ENCODE assay signal across 8 cellular contexts in genomic region chrX:46791927-46792825, GRCh38. TPM values are rescaled to one million over a fixed set of nuclear protein-coding genes. Genes with fewer than 3 reads are reported as not detected.
DNase-seq lines count a peak whose midpoint lies in the region; ATAC-seq, FAIRE-seq and TF ChIP-seq lines count a peak whose summit lies in the region.

No MANE protein-coding gene starts in this region.

- peak overlapping the region; percentile 89 for H3K27ac ChIP-seq in fibroblast of lung (ENCODE audit: insufficient read depth, low read length)
- H3K27ac ChIP-seq in smooth muscle cell (ENCODE audit: low read depth) = peak overlapping the region; percentile 95
- no peak overlapping the region for H3K27ac ChIP-seq in colonic mucosa
- no peak overlapping the region for H3K27ac ChIP-seq in dorsolateral prefrontal cortex

- peak overlapping the region in 1 of 3 donors; percentile 21 for H3K4me3 Mint-ChIP-seq in T-cell

- H3K4me2 ChIP-seq in fibroblast of lung (ENCODE audit: extremely low read depth, insufficient read depth, low read length) = peak overlapping the region; percentile 64
- H3K4me2 ChIP-seq in smooth muscle cell = peak overlapping the region; percentile 63

- no peak for TF ChIP-seq CTCF in fibroblast of lung (conservative IDR thresholded peaks at IDR 0.05 in 1 of 2, IDR thresholded peaks at IDR 0.05 in 1 of 2; ENCODE audit: low read depth in 1 of 2, low read length in 2 of 2)
- no peak for TF ChIP-seq CTCF in smooth muscle cell (IDR thresholded peaks at IDR 0.05; ENCODE audit: borderline replicate concordance, insufficient read depth, poor library complexity, severe bottlenecking)
- TF ChIP-seq CTCF in colonic mucosa (IDR thresholded peaks at IDR 0.05) = no peak
- no peak for TF ChIP-seq CTCF in dorsolateral prefrontal cortex (IDR thresholded peaks at IDR 0.05 in 54 of 56, conservative IDR thresholded peaks at IDR 0.05 in 2 of 56; ENCODE audit: low read depth in 1 of 56, partially characterized antibody in 56 of 56)

- no peaks in the 10 kb centered on the region for H3K36me3 Mint-ChIP-seq in T-cell

- peaks cover 5% of the 10 kb centered on the region for H3K4me1 ChIP-seq in fibroblast of lung (ENCODE audit: control insufficient read depth, extremely low read depth, insufficient read depth, low read length)
- H3K4me1 ChIP-seq in smooth muscle cell (ENCODE audit: low read depth) = peaks cover 3% of the 10 kb centered on the region
- H3K4me1 ChIP-seq in colonic mucosa = no peaks in the 10 kb centered on the region

- 35% methylated on average over 7 of the region's 7 CpGs for WGBS in smooth muscle cell (ENCODE audit: low lambda C conversion rate)

- peaks cover 4% of the 10 kb centered on the region for H3F3A ChIP-seq in smooth muscle cell (ENCODE audit: low read depth)

- no peaks in the 10 kb centered on the region for H4K20me1 ChIP-seq in fibroblast of lung (ENCODE audit: control insufficient read depth, extremely low read depth, insufficient read depth, low read length)
- no peaks in the 10 kb centered on the region for H4K20me1 ChIP-seq in smooth muscle cell (ENCODE audit: low read depth)

- H3K79me2 ChIP-seq in fibroblast of lung (ENCODE audit: control insufficient read depth, insufficient read depth, low read length) = no peaks in the 10 kb centered on the region
- no peaks in the 10 kb centered on the region for H3K79me2 ChIP-seq in smooth muscle cell (ENCODE audit: low read depth)

- no peaks in the 10 kb centered on the region for H3K27me3 Mint-ChIP-seq in T-cell

- CTCF ChIA-PET in T-cell (lab: Charles Lee) = no interaction called here

- H3K36me3 ChIP-seq in fibroblast of lung (ENCODE audit: control insufficient read depth, insufficient read depth, low read length) = no peaks in the 10 kb centered on the region
- no peaks in the 10 kb centered on the region for H3K36me3 ChIP-seq in smooth muscle cell (ENCODE audit: low read depth)
- no peaks in the 10 kb centered on the region for H3K36me3 ChIP-seq in colonic mucosa

- no peak overlapping the region for H2AFZ ChIP-seq in fibroblast of lung (ENCODE audit: low read length)
- no peak overlapping the region for H2AFZ ChIP-seq in smooth muscle cell (ENCODE audit: low read depth)

- no peak overlapping the region for H3K9ac ChIP-seq in fibroblast of lung (ENCODE audit: insufficient read depth, low read length)
- H3K9ac ChIP-seq in smooth muscle cell (ENCODE audit: low read depth) = peak overlapping the region; percentile 70
- H3K9ac ChIP-seq in colonic mucosa (ENCODE audit: low read depth in 2 of 2, low read length in 2 of 2) = peak overlapping the region in 1 of 2 donors; percentile 12

- peaks cover 0 to 16% (median 10%) of the 10 kb centered on the region in 3 donors for H3K4me1 Mint-ChIP-seq in T-cell

- DNase-seq in GM12892 (ENCODE audit: insufficient read length) (no peak), T-cell (no peak), fibroblast of lung (ENCODE audit: low read depth in 2 of 2) (peak; percentile 91 to 97), smooth muscle cell (lab: John Stamatoyannopoulos, UW; ENCODE audit: unreplicated experiment) (no peak), colonic mucosa (no peak), dorsolateral prefrontal cortex (no peak)
- DNase-seq in activated CD4-positive, CD25-positive, alpha-beta regulatory T cell (lab: John Stamatoyannopoulos, UW) = no peak

- POLR2A ChIA-PET in T-cell (lab: Charles Lee) = no interaction called here

- no peaks in the 10 kb centered on the region for H3K27me3 ChIP-seq in fibroblast of lung (ENCODE audit: control insufficient read depth, insufficient read depth, low read length)
- H3K27me3 ChIP-seq in smooth muscle cell (ENCODE audit: low read depth) = no peaks in the 10 kb centered on the region
- H3K27me3 ChIP-seq in colonic mucosa = no peaks in the 10 kb centered on the region
- H3K27me3 ChIP-seq in dorsolateral prefrontal cortex = peaks cover 0 to 19% (median 0%) of the 10 kb centered on the region in 45 donors

- peak; percentile 58 for FAIRE-seq in GM12892 (lab: Jason Lieb, UNC)

- H3K9me3 Mint-ChIP-seq in T-cell = no peaks in the 10 kb centered on the region

- H3K9me3 ChIP-seq in fibroblast of lung (ENCODE audit: control insufficient read depth, insufficient read depth, low read depth, low read length) = no peaks in the 10 kb centered on the region
- no peaks in the 10 kb centered on the region for H3K9me3 ChIP-seq in smooth muscle cell (replicated peaks; ENCODE audit: low read depth)
- H3K9me3 ChIP-seq in colonic mucosa = no peaks in the 10 kb centered on the region

- no peak overlapping the region for H3K4me3 ChIP-seq in fibroblast of lung (replicated peaks in 1 of 4; ENCODE audit: control extremely low read depth in 1 of 4, insufficient read depth in 1 of 4, low read depth in 3 of 4, low read length in 4 of 4)
- no peak overlapping the region for H3K4me3 ChIP-seq in smooth muscle cell
- no peak overlapping the region for H3K4me3 ChIP-seq in colonic mucosa
- H3K4me3 ChIP-seq in dorsolateral prefrontal cortex = no peak overlapping the region

- H3K27ac Mint-ChIP-seq in T-cell = peak overlapping the region; percentile 43 to 44

- ATAC-seq in HG03575 (IDR thresholded peaks at IDR 0.05; ENCODE audit: extremely low read depth, insufficient number of reproducible peaks, low FRiP score, unreplicated experiment) (peak; percentile 47), T-cell (replicated peaks in 1 of 4) (peak in 2 of 4 experiments; percentile 33 to 55)

- no peak for TF ChIP-seq POLR2A in GM12892 (IDR thresholded peaks at IDR 0.05; ENCODE audit: low read depth, low read length)

- intact Hi-C loops in colonic mucosa (cut with DNase I) (no loop called here), dorsolateral prefrontal cortex (cut with DNase I) (no loop called here)

RNA-seq across cellular contexts. Expression of gene SLC9A7, which starts 33.3 kb away (rescaled TPM):
- 23.1 TPM for polyA plus RNA-seq in GM12892 (2012; ENCODE audit: missing spikeins)
- total RNA-seq in T-cell = 1 to 10 TPM; 2.3 to 6.3 (median 3.7) TPM
- 22.6 and 47.7 TPM in 2 replicates for total RNA-seq in fibroblast of lung
- polyA plus RNA-seq in fibroblast of lung = 13.9 and 21.4 TPM in 2 replicates
- 7.2 and 11.4 TPM in 2 replicates for polyA plus RNA-seq in fibroblast of lung (2012)
- 47.8 and 105 TPM in 2 replicates for polyA minus RNA-seq in fibroblast of lung (ENCODE audit: low replicate concordance)
- total RNA-seq in smooth muscle cell = 6.5 and 6.7 TPM in 2 replicates
- 0.83 and 1.5 TPM in 2 replicates for polyA plus RNA-seq in smooth muscle cell
- 1 to 10 TPM; 1.4 to 2.2 TPM for total RNA-seq in colonic mucosa
- 10 to 100 TPM in 119 of 120 experiments, 1 to 10 TPM in 1; 9.6 to 53.0 (median 27.8) TPM for total RNA-seq in dorsolateral prefrontal cortex

RNA-seq across cellular contexts. Expression of gene RP2, which starts 44.7 kb away (rescaled TPM):
- 5.3 TPM for polyA plus RNA-seq in GM12892 (2012; ENCODE audit: missing spikeins)
- total RNA-seq in T-cell (1 to 10 TPM; 3.5 to 7.2 (median 6.7) TPM), fibroblast of lung (14.1 and 20.6 TPM in 2 replicates), smooth muscle cell (20.5 and 32.9 TPM in 2 replicates), colonic mucosa (10 to 100 TPM; 11.7 to 19.1 TPM), dorsolateral prefrontal cortex (1 to 10 TPM; 2.2 to 5.7 (median 3.4) TPM)
- polyA plus RNA-seq in fibroblast of lung (17.3 and 19.4 TPM in 2 replicates), smooth muscle cell (11.3 TPM in 2 replicates)
- polyA plus RNA-seq in fibroblast of lung (2012) = 12.7 and 13.7 TPM in 2 replicates
- polyA minus RNA-seq in fibroblast of lung (ENCODE audit: low replicate concordance) = 3.7 and 9.3 TPM in 2 replicates

Comparison
In these comparisons a context has a peak if more than half of its experiments do, and no peak if none do; other contexts are left out.
1. DNase-seq: peak in fibroblast of lung (2 of 2); none in GM12892 (single experiment), T-cell (0 of 34), smooth muscle cell (single experiment), colonic mucosa (single experiment), dorsolateral prefrontal cortex (0 of 10) and activated CD4-positive, CD25-positive, alpha-beta regulatory T cell (0 of 4).
2. H3K27ac ChIP-seq: peak in fibroblast of lung (single experiment) and smooth muscle cell (single experiment); none in colonic mucosa (single experiment) and dorsolateral prefrontal cortex (0 of 59).